ENCODE assay signal across 21 cellular contexts in genomic region chr1:11352058-11352715, GRCh38.
"Had no signal": no experiment of that assay in that cellular context is flagged by ENCODE, and none has a peak within 500 bp of the region (broad histone marks: within the 10 kb centered on the region; RNA-seq: fewer than 3 reads in every experiment).

No MANE protein-coding gene starts in this region.

- H3K4me3 Mint-ChIP-seq: activated CD4-positive, alpha-beta T cell treated with anti-CD3 and anti-CD28 coated beads, Interleukin-2, amount 10 ng/mL, durations not matched to agents 7 days and 5 days; activated CD8-positive, alpha-beta T cell treated with anti-CD3 and anti-CD28 coated beads, Interleukin-2, amount 10 ng/mL, durations not matched to agents 7 days and 5 days; activated naive CD4-positive, alpha-beta T cell treated with anti-CD3 and anti-CD28 coated beads, Interleukin-2, amount 50 U/mL, for 24 hours; dendritic cell treated with granulocyte-macrophage colony-stimulating factor and Interleukin-4, amounts not matched to agents 40 ng/mL and 50 ng/mL, for 4 days; memory B cell; nephron progenitor cell; stimulated activated memory B cell treated with anti-CD40 and anti-IgM and Interleukin-4, amounts not matched to agents 10 μg/mL and 1 μg/mL and 100 μg/mL, for 72 hours had no signal

- H3K27ac ChIP-seq: uterus had no signal

- H3K27ac Mint-ChIP-seq: activated CD4-positive, alpha-beta T cell treated with anti-CD3 and anti-CD28 coated beads, Interleukin-2, amount 10 ng/mL, durations not matched to agents 7 days and 5 days; activated naive CD4-positive, alpha-beta T cell treated with anti-CD3 and anti-CD28 coated beads, Interleukin-2, amount 50 U/mL, for 24 hours; dendritic cell treated with granulocyte-macrophage colony-stimulating factor and Interleukin-4, amounts not matched to agents 40 ng/mL and 50 ng/mL, for 4 days; memory B cell; stimulated activated memory B cell treated with anti-CD40 and anti-IgM and Interleukin-4, amounts not matched to agents 10 μg/mL and 1 μg/mL and 100 μg/mL, for 72 hours had no signal

- H3K27me3 Mint-ChIP-seq: brain had no signal

- H3K27me3 ChIP-seq: uterus had no signal

- H3K36me3 ChIP-seq: uterus had no signal

- H3K4me1 ChIP-seq: uterus had no signal

- ATAC-seq: activated CD8-positive, alpha-beta T cell treated with anti-CD3 and anti-CD28 coated beads, Interleukin-2, amount 10 ng/mL, durations not matched to agents 7 days and 5 days; sciatic nerve had no signal

- H3K4me3 ChIP-seq: uterus had no signal

- DNase-seq: activated CD4-positive, alpha-beta T cell treated with anti-CD3 and anti-CD28 coated beads, Interleukin-2, amount 10 ng/mL, durations not matched to agents 7 days and 5 days; activated CD4-positive, CD25-positive, alpha-beta regulatory T cell treated with anti-CD3 and anti-CD28 coated beads, Interleukin-2, amount 50 U/mL, for 72 hours; activated CD8-positive, alpha-beta T cell treated with anti-CD3 and anti-CD28 coated beads, Interleukin-2, amount 10 ng/mL, durations not matched to agents 7 days and 5 days; activated gamma-delta T cell treated with Interleukin-2 at 50 U/mL for 16 hours; aorta; effector CD4-positive, alpha-beta T cell; erythroblast; glutamatergic neuron; hippocampal formation; nephron progenitor cell; small intestine; stimulated activated CD4-positive, alpha-beta T cell treated with anti-CD3 and anti-CD28 coated beads, Interleukin-15, amount 100 ng/mL, for 24 hours; T-helper 2 cell; trophoblast cell; uterus had no signal

- H3K9me3 ChIP-seq: uterus had no signal

- H3K9me3 Mint-ChIP-seq: activated naive CD4-positive, alpha-beta T cell treated with anti-CD3 and anti-CD28 coated beads, Interleukin-2, amount 50 U/mL, for 24 hours; dendritic cell treated with granulocyte-macrophage colony-stimulating factor and Interleukin-4, amounts not matched to agents 40 ng/mL and 50 ng/mL, for 4 days had no signal
